In genomic region chr14:104383931-104384775, GRCh38 we compare ENCODE assay signal across 1 cellular context.
TF ChIP-seq lines count a peak whose summit lies in the region.

No MANE protein-coding gene starts in this region.

TF ChIP-seq in H1, 55 proteins besides CTCF, POLR2A, EP300 and RAD21 (continued from another document):
- no peak for TF ChIP-seq ATF2 (IDR thresholded peaks at IDR 0.05; ENCODE audit: low read length)
